ENCODE assay signal across 7 cellular contexts in the genomic region with DNA sequence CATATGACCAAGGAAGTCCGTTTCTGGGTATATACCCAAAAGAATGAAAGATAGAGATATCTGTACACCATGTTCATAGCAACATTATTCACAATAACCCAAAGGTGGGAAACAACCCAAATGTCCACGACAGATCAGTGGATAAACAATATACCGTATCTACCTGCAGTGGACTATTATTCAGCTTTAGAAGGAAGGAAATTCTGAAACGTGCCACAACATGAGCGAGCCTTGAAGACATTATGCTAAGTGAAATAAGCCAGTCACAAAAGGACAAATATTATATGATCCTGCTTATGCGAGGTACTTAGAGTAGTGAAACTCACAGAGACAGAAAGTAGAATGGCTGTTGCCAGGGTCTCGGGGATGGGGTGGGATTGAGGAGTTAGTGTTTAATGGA.
"Had no signal": no experiment of that assay in that cellular context is flagged by ENCODE, and none has a peak within 500 bp of the region (broad histone marks: within the 10 kb centered on the region; RNA-seq: fewer than 3 reads in every experiment).

No MANE protein-coding gene starts in this region.

- FAIRE-seq: HepG2 had no signal

- ATAC-seq: HCT116, HepG2 had no signal

- H3K4me3 ChIP-seq: GM23248, HAP-1 had no signal

- H3K36me3 ChIP-seq: HAP-1 had no signal

- DNase-seq: GM23248, GOT3, H7, HFFc6 had no signal
